7 cellular contexts compared by ENCODE assay signal in genomic region chr15:25620466-25620865, GRCh38.
"Had no signal": no experiment of that assay in that cellular context is flagged by ENCODE, and none has a peak within 500 bp of the region (broad histone marks: within the 10 kb centered on the region; RNA-seq: fewer than 3 reads in every experiment).

No MANE protein-coding gene starts in this region.

- DNase-seq: Karpas-422, Kasumi-1, KBM-7, KG1 had no signal

- H3K27ac ChIP-seq: HL-60, KMS-11 had no signal

- FAIRE-seq: HTR-8/SVneo had no signal

- H3K4me2 ChIP-seq: KMS-11 had no signal

- H3K9ac ChIP-seq: KMS-11 had no signal
